26 cellular contexts compared by ENCODE assay signal in genomic region chr1:81563632-81564031, GRCh38.
"Had no signal": no experiment of that assay in that cellular context is flagged by ENCODE, and none has a peak within 500 bp of the region (broad histone marks: within the 10 kb centered on the region; RNA-seq: fewer than 3 reads in every experiment).

No MANE protein-coding gene starts in this region.

- H3K27ac Mint-ChIP-seq: IgD-negative memory B cell had no signal

- H3K4me3 Mint-ChIP-seq: IgD-negative memory B cell had no signal

- H3K36me3 Mint-ChIP-seq: IgD-negative memory B cell had no signal

- H3K36me3 ChIP-seq: SJSA1 had no signal

- H3K4me1 ChIP-seq: SJSA1 had no signal

- H3K4me2 ChIP-seq: KMS-11 had no signal

- H3K27me3 Mint-ChIP-seq: IgD-negative memory B cell had no signal

- FAIRE-seq: HTR-8/SVneo, K562, RCC 7860 had no signal

- ATAC-seq: K562 had no signal

- H3K9ac ChIP-seq: KMS-11 had no signal

- DNase-seq: Kasumi-1, MM.1S, NCI-H1092 treated with DMSO at 0.1 percent for 48 hours, NCI-H1436, NCI-H187, NCI-H2029, NCI-H2081 treated with DMSO at 0.1 percent for 48 hours, NCI-H2171, NCI-H226, NCI-H446, NCI-H510A, NCI-H524 treated with DMSO at 0.1 percent for 48 hours, NCI-H69, NCI-H774, OCI-M1, Right ventricle myocardium superior, RPMI8226, SIG-M5 had no signal

- H3K9me3 ChIP-seq: SJSA1 had no signal

- H3K9me3 Mint-ChIP-seq: IgD-negative memory B cell had no signal

- H3K27ac ChIP-seq: HL-60, KMS-11, SJSA1, SK-N-MC had no signal

- H3K4me3 ChIP-seq: K562, SJSA1, SK-N-MC had no signal
